Comparison of ENCODE assay signal across 1 cellular context in genomic region chr17:8383143-8383974, GRCh38.
TF ChIP-seq lines count a peak whose summit lies in the region.

Gene RPL26 (minus strand): TSS chr17:8383193. CDS start chr17:8382310, 883 bp downstream.

TF ChIP-seq in HepG2, 621 proteins besides CTCF, POLR2A, EP300 and RAD21 (continued from another document and continues in another):
- no peak; the same call in none of the 2 replicates for TF ChIP-seq UBTF (CRISPR knock-in tag; IDR thresholded peaks at IDR 0.05)
- no peak for TF ChIP-seq REXO4 (CRISPR knock-in tag; IDR thresholded peaks at IDR 0.05; ENCODE audit: borderline replicate concordance)
- no peak for TF ChIP-seq U2AF2 (IDR thresholded peaks at IDR 0.05; ENCODE audit: low read depth, low read length)
- TF ChIP-seq RBM39 (IDR thresholded peaks at IDR 0.05; ENCODE audit: low read depth, low read length, poor library complexity, severe bottlenecking), result no peak
- TF ChIP-seq ZNF18 (CRISPR knock-in tag; IDR thresholded peaks at IDR 0.05; ENCODE audit: insufficient replicate concordance), result no peak
- no peak for TF ChIP-seq FUBP1 (CRISPR knock-in tag; IDR thresholded peaks at IDR 0.05; ENCODE audit: borderline replicate concordance)
- no peak; the same call in 1 of the 2 replicates for TF ChIP-seq ZMYM2 (CRISPR knock-in tag; IDR thresholded peaks at IDR 0.05)
- TF ChIP-seq ZNF367 (CRISPR knock-in tag; IDR thresholded peaks at IDR 0.05; ENCODE audit: borderline replicate concordance), result no peak; the same call in 1 of the 2 replicates
- TF ChIP-seq ZBTB49 (CRISPR knock-in tag; IDR thresholded peaks at IDR 0.05; ENCODE audit: borderline replicate concordance), result no peak
- TF ChIP-seq ZNF34 (CRISPR knock-in tag; IDR thresholded peaks at IDR 0.05; ENCODE audit: borderline replicate concordance), result no peak
- TF ChIP-seq BRCA1 (CRISPR knock-in tag; IDR thresholded peaks at IDR 0.05), result no peak
- TF ChIP-seq ZNF446 (CRISPR knock-in tag; IDR thresholded peaks at IDR 0.05), result no peak
- TF ChIP-seq MYPOP (CRISPR knock-in tag; IDR thresholded peaks at IDR 0.05), result 0 out of 2 replicates have a peak, but pooled peaks have one; percentile 35
- no peak for TF ChIP-seq PTBP1 (IDR thresholded peaks at IDR 0.05; ENCODE audit: low read depth, low read length, poor library complexity, severe bottlenecking)
- TF ChIP-seq EED (CRISPR knock-in tag; IDR thresholded peaks at IDR 0.05), result no peak; the same call in 1 of the 2 replicates
- no peak for TF ChIP-seq NPAS2 (CRISPR knock-in tag; IDR thresholded peaks at IDR 0.05; ENCODE audit: borderline replicate concordance)
- peak; percentile 82; the same call in 1 of the 2 replicates for TF ChIP-seq ETS1 (CRISPR knock-in tag; IDR thresholded peaks at IDR 0.05)
- peak; percentile 91 for TF ChIP-seq GABPB1 (CRISPR knock-in tag; IDR thresholded peaks at IDR 0.05)
- TF ChIP-seq THAP8 (CRISPR knock-in tag; IDR thresholded peaks at IDR 0.05; ENCODE audit: borderline replicate concordance), result no peak; the same call in 1 of the 2 replicates
- TF ChIP-seq GZF1 (CRISPR knock-in tag; IDR thresholded peaks at IDR 0.05), result no peak
- no peak for TF ChIP-seq ZNF274 (CRISPR knock-in tag; IDR thresholded peaks at IDR 0.05)
- no peak for TF ChIP-seq SMAD3 (CRISPR knock-in tag; IDR thresholded peaks at IDR 0.05)
- peak; percentile 19; the same call in 1 of the 2 replicates for TF ChIP-seq RFXAP (CRISPR knock-in tag; IDR thresholded peaks at IDR 0.05; ENCODE audit: borderline replicate concordance)
- TF ChIP-seq MNT (IDR thresholded peaks at IDR 0.05), result peak; percentile 48
- peak; percentile 31; the same call in 1 of the 2 replicates for TF ChIP-seq NFKB2 (CRISPR knock-in tag; IDR thresholded peaks at IDR 0.05; ENCODE audit: borderline replicate concordance)
- peak; percentile 94 for TF ChIP-seq THAP11 (CRISPR knock-in tag; IDR thresholded peaks at IDR 0.05)
- TF ChIP-seq BCLAF1 (IDR thresholded peaks at IDR 0.05), result no peak
- no peak for TF ChIP-seq KAT7 (CRISPR knock-in tag; IDR thresholded peaks at IDR 0.05; ENCODE audit: borderline replicate concordance)
- peak; percentile 59 for TF ChIP-seq ZNF709 (CRISPR knock-in tag; IDR thresholded peaks at IDR 0.05)
- TF ChIP-seq MZF1 (CRISPR knock-in tag; IDR thresholded peaks at IDR 0.05; ENCODE audit: borderline replicate concordance), result no peak
- peak; percentile 71 for TF ChIP-seq GABPA (IDR thresholded peaks at IDR 0.05; ENCODE audit: low read depth, low read length)
- TF ChIP-seq GABPA (CRISPR knock-in tag; IDR thresholded peaks at IDR 0.05; ENCODE audit: low read depth), result peak; percentile 94
- no peak for TF ChIP-seq ZNF383 (CRISPR knock-in tag; IDR thresholded peaks at IDR 0.05; ENCODE audit: borderline replicate concordance)
- no peak for TF ChIP-seq JUN (CRISPR knock-in tag; IDR thresholded peaks at IDR 0.05)
- 0 out of 2 replicates have a peak, but pooled peaks have one; percentile 68 for TF ChIP-seq ZNF30 (CRISPR knock-in tag; IDR thresholded peaks at IDR 0.05)
- TF ChIP-seq ZNF230 (CRISPR knock-in tag; IDR thresholded peaks at IDR 0.05), result no peak
- no peak for TF ChIP-seq AGO2 (optimal IDR thresholded peaks at IDR 0.05; ENCODE audit: low read depth, low read length)
- 0 out of 2 replicates have a peak, but pooled peaks have one; percentile 18 for TF ChIP-seq ZNF292 (CRISPR knock-in tag; IDR thresholded peaks at IDR 0.05; ENCODE audit: borderline replicate concordance, low read depth)
- TF ChIP-seq SMYD3 (CRISPR knock-in tag; IDR thresholded peaks at IDR 0.05), result no peak; the same call in 1 of the 2 replicates
- peak; percentile 82 for TF ChIP-seq HNF1B (CRISPR knock-in tag; IDR thresholded peaks at IDR 0.05)
